2 cellular contexts compared by ENCODE assay signal in genomic region chr2:189628817-189629552, GRCh38.
TF ChIP-seq lines count a peak whose summit lies in the region.

No MANE protein-coding gene starts in this region.

TF ChIP-seq in SK-N-SH, 30 proteins besides CTCF, POLR2A, EP300 and RAD21 (continued from another document):
- no peak for TF ChIP-seq PBX3 (IDR thresholded peaks at IDR 0.05)
- TF ChIP-seq RFX5 (IDR thresholded peaks at IDR 0.05; ENCODE audit: low read length) = no peak
- no peak for TF ChIP-seq ZBTB33 (IDR thresholded peaks at IDR 0.05; ENCODE audit: borderline replicate concordance, low read depth)

TF ChIP-seq in liver, 16 proteins besides CTCF, POLR2A, EP300 and RAD21 (continued from another document):
- no peak for TF ChIP-seq REST (IDR thresholded peaks at IDR 0.05)
